ENCODE assay signal across 23 cellular contexts in genomic region chr6:130431346-130431745, GRCh38.
"Had no signal": no experiment of that assay in that cellular context is flagged by ENCODE, and none has a peak within 500 bp of the region (broad histone marks: within the 10 kb centered on the region; RNA-seq: fewer than 3 reads in every experiment).

No MANE protein-coding gene starts in this region.

- FAIRE-seq: colon had no signal

- H3K27me3 ChIP-seq: adrenal gland, MG63, Peyer's patch, SJCRH30 had no signal

- H3K4me1 ChIP-seq: adrenal gland, Peyer's patch had no signal

- H3K36me3 ChIP-seq: adrenal gland, MG63, Peyer's patch, SJCRH30 had no signal

- H3K27ac ChIP-seq: adrenal gland, Peyer's patch, RWPE1, SJCRH30 had no signal

- H3K4me3 ChIP-seq: adrenal gland, MG63, Peyer's patch, SJCRH30 had no signal

- H3K9me3 ChIP-seq: adrenal gland, MG63, Peyer's patch, SJCRH30 had no signal

- DNase-seq: activated CD4-positive, alpha-beta T cell treated with anti-CD3 and anti-CD28 coated beads for 48 hours; activated CD4-positive, alpha-beta T cell treated with anti-CD3 and anti-CD28 coated beads, Interleukin-2, amount 50 U/mL, for 4 hours; activated CD4-positive, CD25-positive, alpha-beta regulatory T cell treated with anti-CD3 and anti-CD28 coated beads, Interleukin-2, amount 50 U/mL, for 72 hours; activated CD8-positive, alpha-beta memory T cell treated with anti-CD3 and anti-CD28 coated beads, Interleukin-2, amount 50 U/mL, for 48 hours; activated CD8-positive, alpha-beta T cell treated with anti-CD3 and anti-CD28 coated beads, Interleukin-2, amount 10 ng/mL, durations not matched to agents 7 days and 5 days; activated naive CD4-positive, alpha-beta T cell treated with anti-CD3 and anti-CD28 coated beads, Interleukin-2, amount 50 U/mL, for 16 hours; activated naive CD8-positive, alpha-beta T cell treated with anti-CD3 and anti-CD28 coated beads, Interleukin-2, amount 10 ng/mL, durations not matched to agents 7 days and 5 days; activated T-cell treated with anti-CD3 and anti-CD28 coated beads, Interleukin-2, amount 50 U/mL, for 1 hour; adrenal gland; anterior cingulate cortex; MG63; MV-4-11; NCI-H1092 treated with DMSO at 0.1 percent for 48 hours; NCI-H1436 treated with DMSO at 0.1 percent for 48 hours; NCI-H2081 treated with DMSO at 0.1 percent for 48 hours; NCI-H446; NCI-H524; Peyer's patch; Right ventricle myocardium superior; SJCRH30; SW 1271 had no signal
